ENCODE assay signal across 14 cellular contexts in genomic region chr15:84649706-84650105, GRCh38.
"Had no signal": no experiment of that assay in that cellular context is flagged by ENCODE, and none has a peak within 500 bp of the region (broad histone marks: within the 10 kb centered on the region; RNA-seq: fewer than 3 reads in every experiment).

No MANE protein-coding gene starts in this region.

- H3K27me3 ChIP-seq: brain microvascular endothelial cell, esophagus muscularis mucosa, gastroesophageal sphincter, transverse colon had no signal

- FAIRE-seq: endometrium, kidney, small intestine had no signal

- H3K9me3 ChIP-seq: esophagus muscularis mucosa, gastroesophageal sphincter, transverse colon had no signal

- DNase-seq: activated CD4-positive, alpha-beta T cell treated with anti-CD3 and anti-CD28 coated beads, Interleukin-2, amount 50 U/mL, for 48 hours; activated naive CD4-positive, alpha-beta T cell treated with Interleukin-2 at 50 U/mL for 16 hours; amygdala; brain microvascular endothelial cell; kidney; left ventricle myocardium superior; posterior cingulate gyrus; small intestine; transverse colon had no signal

- H3K27ac ChIP-seq: brain microvascular endothelial cell, transverse colon had no signal

- H3K4me3 ChIP-seq: esophagus muscularis mucosa, gastroesophageal sphincter, transverse colon had no signal

- ATAC-seq: activated CD4-positive, CD25-positive, alpha-beta regulatory T cell treated with anti-CD3 and anti-CD28 coated beads, Interleukin-2, amount 50 U/mL, for 24 hours; gastroesophageal sphincter; left ventricle myocardium superior; stimulated activated memory B cell treated with anti-CD40 and anti-IgM and Interleukin-4, amounts not matched to agents 10 μg/mL and 1 μg/mL and 100 μg/mL, for 72 hours had no signal
